ENCODE assay signal across 26 cellular contexts in the genomic region with DNA sequence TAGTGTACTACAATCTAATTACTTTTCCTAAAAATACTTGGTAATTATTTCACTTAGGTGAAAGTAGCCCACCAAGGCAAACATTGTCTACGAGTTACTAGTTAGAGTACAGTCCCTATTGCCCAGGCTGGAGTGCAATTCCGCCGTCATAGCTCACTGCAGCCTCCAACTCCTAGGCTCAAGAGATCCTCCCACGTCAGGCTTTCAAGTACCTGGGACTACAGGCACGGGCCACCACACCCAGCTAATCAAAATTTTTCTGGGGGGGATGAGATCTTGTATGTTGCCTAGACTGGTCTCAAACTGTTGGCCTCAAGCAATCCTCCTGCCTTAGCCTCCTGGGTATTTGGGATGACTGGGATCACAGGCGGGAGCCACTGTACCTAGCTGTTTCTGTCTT. TPM values are rescaled to one million over a fixed set of nuclear protein-coding genes. Genes with fewer than 3 reads are reported as not detected.
DNase-seq lines count a peak whose midpoint lies in the region; ATAC-seq, FAIRE-seq and TF ChIP-seq lines count a peak whose summit lies in the region.
"Had no signal": no experiment of that assay in that cellular context is flagged by ENCODE, and none has a peak within 500 bp of the region (broad histone marks: within the 10 kb centered on the region; RNA-seq: fewer than 3 reads in every experiment).

No MANE protein-coding gene starts in this region.

- H2AFZ ChIP-seq in K562 (ENCODE audit: low read depth, low read length): no peak overlapping the region
- H2AFZ ChIP-seq: GM23248 had no signal

- no peak overlapping the region for H3K4me2 ChIP-seq in K562 (ENCODE audit: insufficient read depth, low read length)
- H3K4me2 ChIP-seq: BLaER1 had no signal

- H3K27me3 ChIP-seq in K562 (ENCODE audit: control insufficient read depth in 2 of 2, insufficient read depth in 2 of 2, low read length in 2 of 2) (no peaks in the 10 kb centered on the region), left lung (no peaks in the 10 kb centered on the region), uterus (no peaks in the 10 kb centered on the region)
- H3K27me3 ChIP-seq in CD8-positive, alpha-beta T cell (ENCODE audit: insufficient read depth, low read length): no peaks in the 10 kb centered on the region
- H3K27me3 ChIP-seq: BLaER1 had no signal

- in situ Hi-C loops in K562 (cut with MboI): no loop called here

- peaks cover 13% of the 10 kb centered on the region for H4K20me1 ChIP-seq in K562 (replicated peaks; ENCODE audit: control insufficient read depth, insufficient read depth, low read length)

- H3K4me1 Mint-ChIP-seq in activated T-cell treated with anti-CD3 and anti-CD28 coated beads, Interleukin-2, amount 50 U/mL, for 24 hours (ENCODE audit: low read depth): peaks cover 70% of the 10 kb centered on the region
- peaks cover 38% of the 10 kb centered on the region for H3K4me1 Mint-ChIP-seq in activated T-cell treated with anti-CD3 and anti-CD28 coated beads, Interleukin-2, amount 50 U/mL, for 4 hours (ENCODE audit: low read depth)
- peaks cover 54% of the 10 kb centered on the region for H3K4me1 Mint-ChIP-seq in CD8-positive, alpha-beta T cell (ENCODE audit: low read depth)

- POLR2A ChIA-PET in K562 (lab: Yijun Ruan, JAX): interaction anchor here (1.0 to 1.6 kb wide), 3 partner anchors 8 to 21 kb away, joined by 3 to 4 read pairs (median 4); no protein-coding TSS in a partner anchor
- POLR2A ChIA-PET in CD8-positive, alpha-beta T cell (lab: Charles Lee): no interaction called here

- no peak for FAIRE-seq in K562 (lab: Jason Lieb, UNC)
- FAIRE-seq: A204.1, D721Med, GM12878, GM19239 had no signal

- TF ChIP-seq RAD21 in K562 (CRISPR knock-in tag; conservative IDR thresholded peaks at IDR 0.05 in 1 of 2, IDR thresholded peaks at IDR 0.05 in 1 of 2): no peak

- H3K9me3 Mint-ChIP-seq in activated T-cell treated with anti-CD3 and anti-CD28 coated beads, Interleukin-2, amount 50 U/mL, for 24 hours: peaks cover 1% of the 10 kb centered on the region
- H3K9me3 Mint-ChIP-seq in activated T-cell treated with anti-CD3 and anti-CD28 coated beads, Interleukin-2, amount 50 U/mL, for 4 hours: no peaks in the 10 kb centered on the region
- no peaks in the 10 kb centered on the region for H3K9me3 Mint-ChIP-seq in CD8-positive, alpha-beta T cell
- H3K9me3 Mint-ChIP-seq: CD4-positive, CD25-positive, alpha-beta regulatory T cell; CD8-positive, alpha-beta memory T cell; H9; HFFc6 had no signal

- no peak overlapping the region for H3K27ac Mint-ChIP-seq in activated T-cell treated with anti-CD3 and anti-CD28 coated beads, Interleukin-2, amount 50 U/mL, for 24 hours
- H3K27ac Mint-ChIP-seq in CD8-positive, alpha-beta T cell: no peak overlapping the region
- H3K27ac Mint-ChIP-seq: B cell, HFFc6 had no signal

- CTCF ChIA-PET in K562 (lab: Yijun Ruan, JAX; ENCODE audit: low intra/inter-chr PET ratio): no interaction called here
- CTCF ChIA-PET in CD8-positive, alpha-beta T cell (lab: Charles Lee): no interaction called here

- peaks cover 47% of the 10 kb centered on the region for H3K36me3 Mint-ChIP-seq in activated T-cell treated with anti-CD3 and anti-CD28 coated beads, Interleukin-2, amount 50 U/mL, for 24 hours (ENCODE audit: low read depth)
- peaks cover 5% of the 10 kb centered on the region for H3K36me3 Mint-ChIP-seq in activated T-cell treated with anti-CD3 and anti-CD28 coated beads, Interleukin-2, amount 50 U/mL, for 4 hours (ENCODE audit: insufficient read depth)
- peaks cover 38% of the 10 kb centered on the region for H3K36me3 Mint-ChIP-seq in CD8-positive, alpha-beta T cell

- no peak for TF ChIP-seq EP300 in K562 (IDR thresholded peaks at IDR 0.05; ENCODE audit: low read length)

- no peak overlapping the region for H3K27ac ChIP-seq in K562 (ENCODE audit: extremely low read depth, low read depth, low read length)
- no peak overlapping the region for H3K27ac ChIP-seq in left lung
- H3K27ac ChIP-seq in CD8-positive, alpha-beta T cell (ENCODE audit: low read depth, low read length): no peak overlapping the region
- no peak overlapping the region for H3K27ac ChIP-seq in uterus
- H3K27ac ChIP-seq: 22Rv1, BLaER1, C4-2B, GM23248 had no signal

- H3K4me3 ChIP-seq in K562 (no peak overlapping the region), left lung (no peak overlapping the region), uterus (no peak overlapping the region)
- H3K4me3 ChIP-seq in CD8-positive, alpha-beta T cell (ENCODE audit: low read depth, low read length): no peak overlapping the region
- H3K4me3 ChIP-seq: BLaER1, GM12878, GM23248 had no signal

- intact Hi-C loops in K562 (cut with micrococcal nuclease) (no loop called here), left lung (cut with DNase I) (no loop called here), posterior vena cava (cut with DNase I) (no loop called here), uterus (cut with DNase I; ENCODE audit: low total_unique reads) (no loop called here), Right ventricle myocardium superior (cut with DNase I) (no loop called here)
- intact Hi-C loops in CD8-positive, alpha-beta T cell (cut with DNase I, micrococcal nuclease): no loop called here

- H3K36me3 ChIP-seq in K562 (ENCODE audit: control insufficient read depth, insufficient read depth, low read length) (peaks cover 4% of the 10 kb centered on the region; the same call in 1 of the 3 replicates), left lung (peaks cover 0 to 14% of the 10 kb centered on the region in 2 donors), uterus (no peaks in the 10 kb centered on the region)
- no peaks in the 10 kb centered on the region for H3K36me3 ChIP-seq in CD8-positive, alpha-beta T cell (ENCODE audit: insufficient read depth, low read length)

- no peak for TF ChIP-seq CTCF in K562 (IDR thresholded peaks at IDR 0.05 in 2 of 3, conservative IDR thresholded peaks at IDR 0.05 in 1 of 3; ENCODE audit: insufficient read depth in 2 of 3, low read depth in 1 of 3, low read length in 3 of 3)
- no peak for TF ChIP-seq CTCF in left lung (IDR thresholded peaks at IDR 0.05)
- TF ChIP-seq CTCF in CD8-positive, alpha-beta T cell (IDR thresholded peaks at IDR 0.05): no peak
- TF ChIP-seq CTCF in uterus (IDR thresholded peaks at IDR 0.05): no peak

- DNase-seq in activated T-cell treated with anti-CD3 and anti-CD28 coated beads, Interleukin-2, amount 50 U/mL, for 24 hours: peak; percentile 25
- DNase-seq in activated T-cell treated with anti-CD3 and anti-CD28 coated beads, Interleukin-2, amount 50 U/mL, for 4 hours: no peak
- DNase-seq in K562 (ENCODE audit: extremely low read depth in 1 of 4, low spot score in 3 of 4) (no peak), left lung (peak in 1 of 2 donors; percentile 24), posterior vena cava (ENCODE audit: low spot score) (peak; percentile 20), uterus (no peak), Right ventricle myocardium superior (no peak)
- no peak for DNase-seq in CD8-positive, alpha-beta T cell
- DNase-seq: CD4-positive, CD25-positive, alpha-beta regulatory T cell; CD8-positive, alpha-beta memory T cell; DMS 273 treated with DMSO at 0.1 percent for 48 hours; DMS79; EL; GDM1; GM23248; H9; HFFc6 had no signal

- ATAC-seq in activated T-cell treated with anti-CD3 and anti-CD28 coated beads, Interleukin-2, amount 50 U/mL, for 4 hours: no peak
- peak; percentile 36 for ATAC-seq in K562
- ATAC-seq in left lung: peak; percentile 29
- no peak for ATAC-seq in CD8-positive, alpha-beta T cell
- ATAC-seq in Right ventricle myocardium superior (ENCODE audit: poor library complexity): no peak
- ATAC-seq: GM12878, HCT116 had no signal

- H3K9me3 ChIP-seq in K562 (replicated peaks; ENCODE audit: control insufficient read depth, insufficient read depth, low read depth, low read length): no peaks in the 10 kb centered on the region
- no peaks in the 10 kb centered on the region for H3K9me3 ChIP-seq in left lung
- H3K9me3 ChIP-seq in CD8-positive, alpha-beta T cell (ENCODE audit: low read length): no peaks in the 10 kb centered on the region
- no peaks in the 10 kb centered on the region for H3K9me3 ChIP-seq in uterus
- H3K9me3 ChIP-seq: BLaER1 had no signal

- no peaks in the 10 kb centered on the region for H3K27me3 Mint-ChIP-seq in activated T-cell treated with anti-CD3 and anti-CD28 coated beads, Interleukin-2, amount 50 U/mL, for 24 hours
- H3K27me3 Mint-ChIP-seq in activated T-cell treated with anti-CD3 and anti-CD28 coated beads, Interleukin-2, amount 50 U/mL, for 4 hours (ENCODE audit: low read depth): no peaks in the 10 kb centered on the region
- H3K27me3 Mint-ChIP-seq in CD8-positive, alpha-beta T cell (ENCODE audit: low read depth): no peaks in the 10 kb centered on the region
- H3K27me3 Mint-ChIP-seq: B cell; CD4-positive, CD25-positive, alpha-beta regulatory T cell; CD8-positive, alpha-beta memory T cell had no signal

- BruUV-seq in K562 (replicated peaks; lab: Mats Ljungman, UMichigan): no TSS peak

- peaks cover 94% of the 10 kb centered on the region for H3K79me2 ChIP-seq in K562 (ENCODE audit: control insufficient read depth, insufficient read depth, low read length)

- H3K4me1 ChIP-seq in K562 (replicated peaks in 1 of 2; ENCODE audit: control insufficient read depth in 2 of 2, insufficient read depth in 2 of 2, low read length in 2 of 2): peaks cover 0 to 4% of the 10 kb centered on the region in 2 experiments; a peak in 2 of 5 replicates
- peaks cover 0 to 10% of the 10 kb centered on the region in 2 donors for H3K4me1 ChIP-seq in left lung
- H3K4me1 ChIP-seq in CD8-positive, alpha-beta T cell (ENCODE audit: insufficient read depth, low read length): no peaks in the 10 kb centered on the region
- H3K4me1 ChIP-seq in uterus: peaks cover 0 to 6% of the 10 kb centered on the region in 2 donors
- H3K4me1 ChIP-seq: BLaER1 had no signal

- H3K4me3 Mint-ChIP-seq in activated T-cell treated with anti-CD3 and anti-CD28 coated beads, Interleukin-2, amount 50 U/mL, for 24 hours: no peak overlapping the region
- H3K4me3 Mint-ChIP-seq in activated T-cell treated with anti-CD3 and anti-CD28 coated beads, Interleukin-2, amount 50 U/mL, for 4 hours: no peak overlapping the region
- no peak overlapping the region for H3K4me3 Mint-ChIP-seq in CD8-positive, alpha-beta T cell
- H3K4me3 Mint-ChIP-seq: B cell; CD4-positive, CD25-positive, alpha-beta regulatory T cell; H9; HFFc6 had no signal

- 62% methylated on average over 6 of the region's 6 CpGs for whole genome bisulfite sequencing in K562 (ENCODE audit: insufficient coverage, low coverage, missing lambda C conversion rate)

- no peak for TF ChIP-seq POLR2A in K562 (conservative IDR thresholded peaks at IDR 0.05)
- no peak for TF ChIP-seq POLR2A in uterus (IDR thresholded peaks at IDR 0.05)

- H3K9ac ChIP-seq in K562 (ENCODE audit: insufficient read depth in 1 of 2, low read depth in 2 of 2, low read length in 2 of 2): 0 out of 4 replicates have a peak overlapping the region, but pooled peaks of 1 of the 2 experiments have one; percentile 5
- H3K9ac ChIP-seq: BLaER1, GM23248 had no signal

- H3K9me1 ChIP-seq in K562 (ENCODE audit: control insufficient read depth, insufficient read depth, low read length): no peaks in the 10 kb centered on the region

RNA-seq across cellular contexts. Expression of a gene that starts 21.9 kb away (rescaled TPM):
- total RNA-seq in activated T-cell treated with anti-CD3 and anti-CD28 coated beads, Interleukin-2, amount 50 U/mL, for 4 hours: 10 to 100 TPM; 24.7 to 25.3 (median 24.9) TPM
- 72.1 and 83.0 TPM in 2 replicates for total RNA-seq in K562 (2011; cell fraction: chromatin; rRNA removed; ENCODE audit: low replicate concordance)
- total RNA-seq in K562 (2011; cell fraction: nucleolus; rRNA removed): 38.9 and 45.9 TPM in 2 replicates
- 36.3 and 46.0 TPM in 2 replicates for total RNA-seq in K562 (2011; cell fraction: nucleoplasm; rRNA removed)
- total RNA-seq in K562 (2014; rRNA removed): 10.5 and 11.7 TPM in 2 replicates
- 8.5 and 9.2 TPM in 2 replicates for total RNA-seq in K562 (2014; rRNA removed; fragmentation: Illumina TruSeq; extraction: Trizol)
- 9.7 and 10.6 TPM in 2 replicates for total RNA-seq in K562 (2015; rRNA removed; fragmentation: Illumina TruSeq; extraction: Trizol)
- 23.8 and 24.6 TPM in 2 replicates for total RNA-seq in K562 (2021)
- 5.3 and 5.7 TPM in 2 replicates for polyA plus RNA-seq in K562 (2011; rRNA removed)
- 6.2 and 7.3 TPM in 2 replicates for polyA plus RNA-seq in K562 (2011; cell fraction: cytosol; rRNA removed)
- 15.6 and 25.6 TPM in 2 replicates for polyA plus RNA-seq in K562 (2011; cell fraction: nucleus; rRNA removed)
- polyA plus RNA-seq in K562 (2012): 15.9 and 16.0 TPM in 2 replicates
- 15.3 and 16.2 TPM in 2 replicates for polyA plus RNA-seq in K562 (2014; fragmentation: Illumina TruSeq; extraction: Trizol)
- polyA plus RNA-seq in K562 (2014; fragmentation: Nextera tagmentation; extraction: Ambion mirVana): under 1 TPM; 0.46 to 0.55 TPM
- 9.5 and 9.6 TPM in 2 replicates for polyA plus RNA-seq in K562 (2014; rRNA removed)
- 13.8 and 14.6 TPM in 2 replicates for polyA minus RNA-seq in K562 (2011; rRNA and poly(A)+ RNA removed)
- polyA minus RNA-seq in K562 (2011; cell fraction: cytosol; rRNA and poly(A)+ RNA removed): 16.5 and 17.6 TPM in 2 replicates
- polyA minus RNA-seq in K562 (2011; cell fraction: nucleus; rRNA and poly(A)+ RNA removed): 16.0 and 19.1 TPM in 2 replicates
- 10 to 100 TPM; 22.3 to 25.2 TPM for total RNA-seq in left lung
- 10 to 100 TPM; 18.6 to 20.3 TPM for total RNA-seq in posterior vena cava
- total RNA-seq in CD8-positive, alpha-beta T cell: 10 to 100 TPM; 29.0 to 30.2 TPM
- total RNA-seq in uterus: 10 to 100 TPM; 17.1 to 51.2 (median 28.1) TPM
- total RNA-seq in Right ventricle myocardium superior: 14.5 TPM

Comparison
In these comparisons a context has a peak if more than half of its experiments do, and no peak if none do; other contexts are left out.
1. DNase-seq: peak in activated T-cell treated with anti-CD3 and anti-CD28 coated beads, Interleukin-2, amount 50 U/mL, for 24 hours (single experiment) and posterior vena cava (single experiment); none in activated T-cell treated with anti-CD3 and anti-CD28 coated beads, Interleukin-2, amount 50 U/mL, for 4 hours (single experiment), K562 (0 of 4), CD8-positive, alpha-beta T cell (0 of 7), uterus (0 of 2) and Right ventricle myocardium superior (single experiment).
2. ATAC-seq: peak in K562 (single experiment) and left lung (single experiment); none in activated T-cell treated with anti-CD3 and anti-CD28 coated beads, Interleukin-2, amount 50 U/mL, for 4 hours (0 of 2), CD8-positive, alpha-beta T cell (single experiment) and Right ventricle myocardium superior (single experiment).